In the genomic region with DNA sequence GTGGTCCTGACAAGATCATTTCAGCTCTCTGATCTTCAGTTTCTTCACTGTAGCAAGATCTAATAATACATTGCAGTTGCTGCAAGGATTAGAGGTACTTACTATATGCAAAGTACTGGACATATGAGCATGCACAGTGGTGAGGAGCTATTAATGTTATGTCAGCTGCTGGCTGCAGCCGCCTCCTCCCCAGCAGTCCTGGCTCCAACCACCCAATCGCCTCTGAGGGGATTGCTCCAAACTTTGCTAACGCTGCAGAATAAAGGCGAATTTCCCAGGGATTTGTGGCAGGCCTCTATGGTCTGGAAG, we compare ENCODE assay signal across 2 cellular contexts.
TF ChIP-seq lines count a peak whose summit lies in the region.

No MANE protein-coding gene starts in this region.

TF ChIP-seq in SK-N-SH treated with all-trans-retinoic acid at 6 μM for 48 hours, 23 proteins besides CTCF, POLR2A, EP300 and RAD21 (continued from another document):
- TF ChIP-seq, protein P1, sequence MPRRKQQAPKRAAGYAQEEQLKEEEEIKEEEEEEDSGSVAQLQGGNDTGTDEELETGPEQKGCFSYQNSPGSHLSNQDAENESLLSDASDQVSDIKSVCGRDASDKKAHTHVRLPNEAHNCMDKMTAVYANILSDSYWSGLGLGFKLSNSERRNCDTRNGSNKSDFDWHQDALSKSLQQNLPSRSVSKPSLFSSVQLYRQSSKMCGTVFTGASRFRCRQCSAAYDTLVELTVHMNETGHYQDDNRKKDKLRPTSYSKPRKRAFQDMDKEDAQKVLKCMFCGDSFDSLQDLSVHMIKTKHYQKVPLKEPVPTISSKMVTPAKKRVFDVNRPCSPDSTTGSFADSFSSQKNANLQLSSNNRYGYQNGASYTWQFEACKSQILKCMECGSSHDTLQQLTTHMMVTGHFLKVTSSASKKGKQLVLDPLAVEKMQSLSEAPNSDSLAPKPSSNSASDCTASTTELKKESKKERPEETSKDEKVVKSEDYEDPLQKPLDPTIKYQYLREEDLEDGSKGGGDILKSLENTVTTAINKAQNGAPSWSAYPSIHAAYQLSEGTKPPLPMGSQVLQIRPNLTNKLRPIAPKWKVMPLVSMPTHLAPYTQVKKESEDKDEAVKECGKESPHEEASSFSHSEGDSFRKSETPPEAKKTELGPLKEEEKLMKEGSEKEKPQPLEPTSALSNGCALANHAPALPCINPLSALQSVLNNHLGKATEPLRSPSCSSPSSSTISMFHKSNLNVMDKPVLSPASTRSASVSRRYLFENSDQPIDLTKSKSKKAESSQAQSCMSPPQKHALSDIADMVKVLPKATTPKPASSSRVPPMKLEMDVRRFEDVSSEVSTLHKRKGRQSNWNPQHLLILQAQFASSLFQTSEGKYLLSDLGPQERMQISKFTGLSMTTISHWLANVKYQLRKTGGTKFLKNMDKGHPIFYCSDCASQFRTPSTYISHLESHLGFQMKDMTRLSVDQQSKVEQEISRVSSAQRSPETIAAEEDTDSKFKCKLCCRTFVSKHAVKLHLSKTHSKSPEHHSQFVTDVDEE (CRISPR knock-in tag; IDR thresholded peaks at IDR 0.05), result no peak
- TF ChIP-seq, protein P2, sequence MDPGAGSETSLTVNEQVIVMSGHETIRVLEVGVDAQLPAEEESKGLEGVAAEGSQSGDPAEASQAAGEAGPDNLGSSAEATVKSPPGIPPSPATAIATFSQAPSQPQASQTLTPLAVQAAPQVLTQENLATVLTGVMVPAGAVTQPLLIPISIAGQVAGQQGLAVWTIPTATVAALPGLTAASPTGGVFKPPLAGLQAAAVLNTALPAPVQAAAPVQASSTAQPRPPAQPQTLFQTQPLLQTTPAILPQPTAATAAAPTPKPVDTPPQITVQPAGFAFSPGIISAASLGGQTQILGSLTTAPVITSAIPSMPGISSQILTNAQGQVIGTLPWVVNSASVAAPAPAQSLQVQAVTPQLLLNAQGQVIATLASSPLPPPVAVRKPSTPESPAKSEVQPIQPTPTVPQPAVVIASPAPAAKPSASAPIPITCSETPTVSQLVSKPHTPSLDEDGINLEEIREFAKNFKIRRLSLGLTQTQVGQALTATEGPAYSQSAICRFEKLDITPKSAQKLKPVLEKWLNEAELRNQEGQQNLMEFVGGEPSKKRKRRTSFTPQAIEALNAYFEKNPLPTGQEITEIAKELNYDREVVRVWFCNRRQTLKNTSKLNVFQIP (CRISPR knock-in tag; IDR thresholded peaks at IDR 0.05; ENCODE audit: borderline replicate concordance, low read depth), result no peak
- TF ChIP-seq BACH2 (CRISPR knock-in tag; IDR thresholded peaks at IDR 0.05; ENCODE audit: borderline replicate concordance) (no peak), CSDC2 (CRISPR knock-in tag; IDR thresholded peaks at IDR 0.05) (no peak), ARNTL (CRISPR knock-in tag; IDR thresholded peaks at IDR 0.05; ENCODE audit: borderline replicate concordance, low read depth) (no peak), GLIS3 (CRISPR knock-in tag; IDR thresholded peaks at IDR 0.05) (no peak)

TF ChIP-seq in SK-N-SH, 30 proteins besides CTCF, POLR2A, EP300 and RAD21 (continued from another document):
- TF ChIP-seq, protein P3, sequence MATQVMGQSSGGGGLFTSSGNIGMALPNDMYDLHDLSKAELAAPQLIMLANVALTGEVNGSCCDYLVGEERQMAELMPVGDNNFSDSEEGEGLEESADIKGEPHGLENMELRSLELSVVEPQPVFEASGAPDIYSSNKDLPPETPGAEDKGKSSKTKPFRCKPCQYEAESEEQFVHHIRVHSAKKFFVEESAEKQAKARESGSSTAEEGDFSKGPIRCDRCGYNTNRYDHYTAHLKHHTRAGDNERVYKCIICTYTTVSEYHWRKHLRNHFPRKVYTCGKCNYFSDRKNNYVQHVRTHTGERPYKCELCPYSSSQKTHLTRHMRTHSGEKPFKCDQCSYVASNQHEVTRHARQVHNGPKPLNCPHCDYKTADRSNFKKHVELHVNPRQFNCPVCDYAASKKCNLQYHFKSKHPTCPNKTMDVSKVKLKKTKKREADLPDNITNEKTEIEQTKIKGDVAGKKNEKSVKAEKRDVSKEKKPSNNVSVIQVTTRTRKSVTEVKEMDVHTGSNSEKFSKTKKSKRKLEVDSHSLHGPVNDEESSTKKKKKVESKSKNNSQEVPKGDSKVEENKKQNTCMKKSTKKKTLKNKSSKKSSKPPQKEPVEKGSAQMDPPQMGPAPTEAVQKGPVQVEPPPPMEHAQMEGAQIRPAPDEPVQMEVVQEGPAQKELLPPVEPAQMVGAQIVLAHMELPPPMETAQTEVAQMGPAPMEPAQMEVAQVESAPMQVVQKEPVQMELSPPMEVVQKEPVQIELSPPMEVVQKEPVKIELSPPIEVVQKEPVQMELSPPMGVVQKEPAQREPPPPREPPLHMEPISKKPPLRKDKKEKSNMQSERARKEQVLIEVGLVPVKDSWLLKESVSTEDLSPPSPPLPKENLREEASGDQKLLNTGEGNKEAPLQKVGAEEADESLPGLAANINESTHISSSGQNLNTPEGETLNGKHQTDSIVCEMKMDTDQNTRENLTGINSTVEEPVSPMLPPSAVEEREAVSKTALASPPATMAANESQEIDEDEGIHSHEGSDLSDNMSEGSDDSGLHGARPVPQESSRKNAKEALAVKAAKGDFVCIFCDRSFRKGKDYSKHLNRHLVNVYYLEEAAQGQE (IDR thresholded peaks at IDR 0.05; ENCODE audit: low read depth, low read length), result no peak
- TF ChIP-seq YY1 (IDR thresholded peaks at IDR 0.05; ENCODE audit: low read depth) (no peak), GATA2 (CRISPR knock-in tag; IDR thresholded peaks at IDR 0.05) (no peak), NFIC (IDR thresholded peaks at IDR 0.05; ENCODE audit: borderline replicate concordance) (no peak), FOXJ3 (CRISPR knock-in tag; IDR thresholded peaks at IDR 0.05) (no peak)
- TF ChIP-seq, protein P4, sequence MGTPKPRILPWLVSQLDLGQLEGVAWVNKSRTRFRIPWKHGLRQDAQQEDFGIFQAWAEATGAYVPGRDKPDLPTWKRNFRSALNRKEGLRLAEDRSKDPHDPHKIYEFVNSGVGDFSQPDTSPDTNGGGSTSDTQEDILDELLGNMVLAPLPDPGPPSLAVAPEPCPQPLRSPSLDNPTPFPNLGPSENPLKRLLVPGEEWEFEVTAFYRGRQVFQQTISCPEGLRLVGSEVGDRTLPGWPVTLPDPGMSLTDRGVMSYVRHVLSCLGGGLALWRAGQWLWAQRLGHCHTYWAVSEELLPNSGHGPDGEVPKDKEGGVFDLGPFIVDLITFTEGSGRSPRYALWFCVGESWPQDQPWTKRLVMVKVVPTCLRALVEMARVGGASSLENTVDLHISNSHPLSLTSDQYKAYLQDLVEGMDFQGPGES (IDR thresholded peaks at IDR 0.05; ENCODE audit: low read depth, low read length), result no peak
